24 cellular contexts compared by ENCODE assay signal in genomic region chr10:100718197-100718742, GRCh38. TPM values are rescaled to one million over a fixed set of nuclear protein-coding genes. Genes with fewer than 3 reads are reported as not detected.
"Had no signal": no experiment of that assay in that cellular context is flagged by ENCODE, and none has a peak within 500 bp of the region (broad histone marks: within the 10 kb centered on the region; RNA-seq: fewer than 3 reads in every experiment).

No MANE protein-coding gene starts in this region.

- DNase-seq: IMR-90, Karpas-422, KG1, MG63, NCI-H1092, NCI-H1105 treated with DMSO at 0.1 percent for 48 hours, NCI-H1417 treated with DMSO at 0.1 percent for 48 hours, NCI-H146, NCI-H1694 treated with DMSO at 0.1 percent for 48 hours, NCI-H1930, NCI-H2081, NCI-H2107, NCI-H2227 treated with DMSO at 0.1 percent for 48 hours, NCI-H510A, NCI-H524 treated with DMSO at 0.1 percent for 48 hours, NCI-H69, NCI-H774, Right ventricle myocardium superior, RPMI8226, SIG-M5 had no signal

- H3K4me1 ChIP-seq: SJSA1 had no signal

- ATAC-seq: HepG2 had no signal

- H3K9me3 ChIP-seq: MG63, SJSA1 had no signal

- H3K27ac ChIP-seq: SJSA1, SK-N-MC had no signal

- H3K4me3 ChIP-seq: MG63, SJSA1, SK-N-MC had no signal

- H3K36me3 ChIP-seq: MG63, SJSA1 had no signal

RNA-seq across cellular contexts. Expression of gene PAX2, which starts 27.1 kb away (rescaled TPM):
- total RNA-seq: HepG2, HT1080, IMR-90, Right ventricle myocardium superior, SJSA1 had no signal
- polyA plus RNA-seq: HepG2, IMR-90 had no signal
